8 cellular contexts compared by ENCODE assay signal in genomic region chr1:212162635-212163034, GRCh38.
DNase-seq lines count a peak whose midpoint lies in the region; ATAC-seq lines count a peak whose summit lies in the region.

No MANE protein-coding gene starts in this region.

- no peak overlapping the region for H3K27ac ChIP-seq in right cardiac atrium (ENCODE audit: low read length)
- no peak overlapping the region for H3K27ac ChIP-seq in substantia nigra (ENCODE audit: low read depth, low read length, poor library complexity, severe bottlenecking)

- peak overlapping the region; percentile 68 for H3K27ac Mint-ChIP-seq in activated T-cell treated with anti-CD3 and anti-CD28 coated beads, Interleukin-2, amount 50 U/mL, for 72 hours
- H3K27ac Mint-ChIP-seq in T-helper 2 cell treated with Interferon-gamma antibody and Interleukin-4, amounts not matched to agents 5 μg/mL and 100 μg/mL, for 36 hours = peak overlapping the region; percentile 37

- WGBS in right cardiac atrium = 35% methylated on average over 5 of the region's 5 CpGs

- peaks cover 42% of the 10 kb centered on the region for H3K4me1 Mint-ChIP-seq in activated T-cell treated with anti-CD3 and anti-CD28 coated beads, Interleukin-2, amount 50 U/mL, for 72 hours (ENCODE audit: low read depth)
- H3K4me1 Mint-ChIP-seq in T-helper 2 cell treated with Interferon-gamma antibody and Interleukin-4, amounts not matched to agents 5 μg/mL and 100 μg/mL, for 36 hours (ENCODE audit: low read depth) = peaks cover 29% of the 10 kb centered on the region

- DNase-seq in activated T-cell treated with anti-CD3 and anti-CD28 coated beads, Interleukin-2, amount 50 U/mL, for 72 hours = peak; percentile 25 to 29
- DNase-seq in activated T-cell treated with anti-CD3 and anti-CD28 coated beads for 4 hours (no peak), right cardiac atrium (peak; percentile 22 to 63 (median 53)), NCI-H2227 (lab: John Stamatoyannopoulos, UW; ENCODE audit: unreplicated experiment) (no peak), substantia nigra (lab: John Stamatoyannopoulos, UW) (no peak)
- DNase-seq in T-helper 2 cell treated with Interferon-gamma antibody and Interleukin-4, amounts not matched to agents 5 μg/mL and 100 μg/mL, for 36 hours (ENCODE audit: low spot score) = peak; percentile 30

- H3K36me3 Mint-ChIP-seq in activated T-cell treated with anti-CD3 and anti-CD28 coated beads, Interleukin-2, amount 50 U/mL, for 72 hours (ENCODE audit: insufficient read depth in 2 of 2) = no peaks in the 10 kb centered on the region
- H3K36me3 Mint-ChIP-seq in T-helper 2 cell treated with Interferon-gamma antibody and Interleukin-4, amounts not matched to agents 5 μg/mL and 100 μg/mL, for 36 hours (ENCODE audit: low read depth) = peaks cover 3% of the 10 kb centered on the region

- no peaks in the 10 kb centered on the region for H3K27me3 ChIP-seq in right cardiac atrium (ENCODE audit: control insufficient read depth, insufficient read depth)

- ATAC-seq in activated T-cell treated with anti-CD3 and anti-CD28 coated beads, Interleukin-2, amount 50 U/mL, for 72 hours (replicated peaks in 1 of 2) = no peak
- ATAC-seq in HG02973 (IDR thresholded peaks at IDR 0.05; ENCODE audit: unreplicated experiment) (peak; percentile 40), right cardiac atrium (peak; percentile 61), esophagus mucosa (no peak)

- H3K27me3 Mint-ChIP-seq in activated T-cell treated with anti-CD3 and anti-CD28 coated beads, Interleukin-2, amount 50 U/mL, for 72 hours (ENCODE audit: low read depth) = no peaks in the 10 kb centered on the region
- no peaks in the 10 kb centered on the region for H3K27me3 Mint-ChIP-seq in T-helper 2 cell treated with Interferon-gamma antibody and Interleukin-4, amounts not matched to agents 5 μg/mL and 100 μg/mL, for 36 hours (ENCODE audit: low read depth)

- peak overlapping the region; percentile 34 to 40 for H3K4me3 Mint-ChIP-seq in activated T-cell treated with anti-CD3 and anti-CD28 coated beads, Interleukin-2, amount 50 U/mL, for 72 hours
- peak overlapping the region; percentile 32 for H3K4me3 Mint-ChIP-seq in T-helper 2 cell treated with Interferon-gamma antibody and Interleukin-4, amounts not matched to agents 5 μg/mL and 100 μg/mL, for 36 hours

- H3K9me3 ChIP-seq in right cardiac atrium (ENCODE audit: control insufficient read depth, low read length) = no peaks in the 10 kb centered on the region

- no peaks in the 10 kb centered on the region for H3K9me3 Mint-ChIP-seq in activated T-cell treated with anti-CD3 and anti-CD28 coated beads, Interleukin-2, amount 50 U/mL, for 72 hours
- no peaks in the 10 kb centered on the region for H3K9me3 Mint-ChIP-seq in T-helper 2 cell treated with Interferon-gamma antibody and Interleukin-4, amounts not matched to agents 5 μg/mL and 100 μg/mL, for 36 hours

- intact Hi-C loops in right cardiac atrium (cut with DNase I) = loop anchor here in 1 of 4 donors (10.0 kb wide), 1 partner anchor 88 kb away; no protein-coding TSS in a partner anchor

- peaks cover 6% of the 10 kb centered on the region for H3K4me1 ChIP-seq in right cardiac atrium (ENCODE audit: control insufficient read depth, insufficient read depth, low read length)

- no peak overlapping the region for H3K4me3 ChIP-seq in right cardiac atrium (ENCODE audit: low read length)

Comparison
In these comparisons a context has a peak if more than half of its experiments do, and no peak if none do; other contexts are left out.
1. DNase-seq: peak in activated T-cell treated with anti-CD3 and anti-CD28 coated beads, Interleukin-2, amount 50 U/mL, for 72 hours (2 of 2), T-helper 2 cell treated with Interferon-gamma antibody and Interleukin-4, amounts not matched to agents 5 μg/mL and 100 μg/mL, for 36 hours (single experiment) and right cardiac atrium (3 of 3); none in activated T-cell treated with anti-CD3 and anti-CD28 coated beads for 4 hours (single experiment), NCI-H2227 (single experiment) and substantia nigra (0 of 49).
2. ATAC-seq: peak in HG02973 (single experiment) and right cardiac atrium (2 of 2); none in activated T-cell treated with anti-CD3 and anti-CD28 coated beads, Interleukin-2, amount 50 U/mL, for 72 hours (0 of 2) and esophagus mucosa (single experiment).